In the genomic region with DNA sequence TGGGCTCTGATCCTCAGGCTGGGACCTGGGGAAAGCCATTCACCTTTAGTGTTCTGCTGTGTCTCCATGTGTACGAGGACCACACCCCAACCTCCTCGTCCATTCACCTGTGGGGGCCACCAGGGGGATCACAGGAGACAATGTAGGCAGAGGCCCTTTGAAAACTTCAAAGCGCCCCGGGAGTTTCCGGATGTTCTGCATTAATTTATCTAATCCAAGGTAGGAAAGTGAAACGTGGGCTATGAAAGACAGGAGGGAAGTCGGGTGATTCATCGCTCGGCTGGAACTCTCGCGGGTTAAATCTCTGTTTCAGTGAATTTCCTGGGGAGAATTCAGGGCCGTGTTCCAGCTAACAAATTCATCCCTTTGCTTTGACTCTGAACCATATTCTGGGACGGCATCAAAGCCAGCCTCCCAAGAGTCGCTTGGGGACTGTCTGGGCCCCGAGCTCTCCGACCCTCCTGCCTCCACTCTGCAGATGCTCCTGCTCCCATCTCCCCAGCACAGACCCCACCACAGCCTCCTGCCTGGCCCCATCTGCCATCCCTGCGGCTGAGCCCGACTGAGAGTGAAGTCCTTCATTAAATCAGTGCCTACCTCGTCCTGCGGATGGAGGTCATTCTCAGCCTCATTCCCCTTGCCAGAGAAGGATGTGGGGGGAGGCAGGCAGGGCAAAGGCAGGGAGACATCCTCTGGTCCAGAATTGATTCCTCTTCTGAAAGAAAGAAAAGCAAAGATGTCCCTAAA, we compare ENCODE assay signal across 16 cellular contexts.
A peak's percentile ranks its signal among the peaks of the same experiment; 100 is the strongest.
DNase-seq lines count a peak whose midpoint lies in the region; ATAC-seq, FAIRE-seq and TF ChIP-seq lines count a peak whose summit lies in the region.
"Had no signal": no experiment of that assay in that cellular context is flagged by ENCODE, and none has a peak within 500 bp of the region (broad histone marks: within the 10 kb centered on the region; RNA-seq: fewer than 3 reads in every experiment).

No MANE protein-coding gene starts in this region.

- POLR2A ChIA-PET in A673 (lab: Charles Lee; ENCODE audit: low non-redundant PET): no interaction called here

- no peak for FAIRE-seq in H54 (lab: Jason Lieb, UNC)
- FAIRE-seq: small intestine had no signal

- TF ChIP-seq CTCF in A673 (conservative IDR thresholded peaks at IDR 0.05; ENCODE audit: low read depth, low read length): no peak
- TF ChIP-seq CTCF in astrocyte of the cerebellum (IDR thresholded peaks at IDR 0.05; ENCODE audit: low read depth, low read length, missing control alignments): no peak

- no peak overlapping the region for H3K4me3 ChIP-seq in A673 (ENCODE audit: low read depth, low read length, poor library complexity, severe bottlenecking)
- no peak overlapping the region for H3K4me3 ChIP-seq in astrocyte of the cerebellum (ENCODE audit: low read depth, low read length)
- H3K4me3 ChIP-seq: gastrocnemius medialis, upper lobe of right lung had no signal

- intact Hi-C loops in A673 (cut with micrococcal nuclease; ENCODE audit: unreplicated experiment): loop anchor here (5.0 to 10.0 kb wide), 2 partner anchors 93 to 275 kb away; no protein-coding TSS in a partner anchor

- no peak overlapping the region for H3K27ac ChIP-seq in A673 (ENCODE audit: low read depth, low read length, poor library complexity, severe bottlenecking)
- H3K27ac ChIP-seq: upper lobe of right lung had no signal

- DNase-seq in A673 (ENCODE audit: low spot score) (peak; percentile 51), H54 (ENCODE audit: insufficient read length, low spot score) (peak; percentile 54), astrocyte of the cerebellum (ENCODE audit: low read depth) (peak; percentile 70), iris pigment epithelial cell (ENCODE audit: low read depth) (peak; percentile 62), GM03348 (ENCODE audit: low spot score) (no peak)
- no peak for DNase-seq in activated effector memory CD4-positive, alpha-beta T cell treated with Interleukin-2 at 50 U/mL for 16 hours
- DNase-seq: DMS153, gastrocnemius medialis, NCI-H1092, SIG-M5, small intestine, T-helper 9 cell, upper lobe of right lung had no signal

- TF ChIP-seq POLR2A in H54 (IDR thresholded peaks at IDR 0.05; ENCODE audit: low read depth, low read length): no peak

- H3K36me3 ChIP-seq in A673 (ENCODE audit: insufficient read depth, low read length, poor library complexity, severe bottlenecking): no peaks in the 10 kb centered on the region
- H3K36me3 ChIP-seq: gastrocnemius medialis, upper lobe of right lung had no signal

- no TSS peak for BruUV-seq in A673 (replicated peaks; lab: Mats Ljungman, UMichigan)

- H3K9me3 ChIP-seq in A673 (ENCODE audit: low read depth, low read length, poor library complexity, severe bottlenecking): no peaks in the 10 kb centered on the region
- H3K9me3 ChIP-seq: gastrocnemius medialis, upper lobe of right lung had no signal

- in situ Hi-C loops in astrocyte of the cerebellum (cut with HindIII; ENCODE audit: low sequenced_read_pairs): no loop called here

- no peak for ATAC-seq in HG02970 (IDR thresholded peaks at IDR 0.05; ENCODE audit: low FRiP score, unreplicated experiment)
- no peak for ATAC-seq in GM21526 (IDR thresholded peaks at IDR 0.05; ENCODE audit: low FRiP score, unreplicated experiment)
- ATAC-seq: gastrocnemius medialis; stimulated activated memory B cell treated with anti-CD40 and anti-IgM and Interleukin-4, amounts not matched to agents 10 μg/mL and 1 μg/mL and 100 μg/mL, for 72 hours had no signal

- CTCF ChIA-PET in A673 (lab: Charles Lee): no interaction called here

- H3K27me3 ChIP-seq in A673 (replicated peaks; ENCODE audit: insufficient read depth, low read depth, low read length, poor library complexity): no peaks in the 10 kb centered on the region
- H3K27me3 ChIP-seq: gastrocnemius medialis, upper lobe of right lung had no signal

- peaks cover 8% of the 10 kb centered on the region for H3K4me1 ChIP-seq in A673 (ENCODE audit: insufficient read depth, low read length, poor library complexity, severe bottlenecking)
- H3K4me1 ChIP-seq: gastrocnemius medialis, upper lobe of right lung had no signal

Comparison
In these comparisons a context has a peak if more than half of its experiments do, and no peak if none do; other contexts are left out.
1. DNase-seq: peak in A673 (single experiment), H54 (single experiment), astrocyte of the cerebellum (single experiment) and iris pigment epithelial cell (single experiment); none in activated effector memory CD4-positive, alpha-beta T cell treated with Interleukin-2 at 50 U/mL for 16 hours (single experiment) and GM03348 (single experiment).